Comparison of ENCODE assay signal across 10 cellular contexts in the genomic region with DNA sequence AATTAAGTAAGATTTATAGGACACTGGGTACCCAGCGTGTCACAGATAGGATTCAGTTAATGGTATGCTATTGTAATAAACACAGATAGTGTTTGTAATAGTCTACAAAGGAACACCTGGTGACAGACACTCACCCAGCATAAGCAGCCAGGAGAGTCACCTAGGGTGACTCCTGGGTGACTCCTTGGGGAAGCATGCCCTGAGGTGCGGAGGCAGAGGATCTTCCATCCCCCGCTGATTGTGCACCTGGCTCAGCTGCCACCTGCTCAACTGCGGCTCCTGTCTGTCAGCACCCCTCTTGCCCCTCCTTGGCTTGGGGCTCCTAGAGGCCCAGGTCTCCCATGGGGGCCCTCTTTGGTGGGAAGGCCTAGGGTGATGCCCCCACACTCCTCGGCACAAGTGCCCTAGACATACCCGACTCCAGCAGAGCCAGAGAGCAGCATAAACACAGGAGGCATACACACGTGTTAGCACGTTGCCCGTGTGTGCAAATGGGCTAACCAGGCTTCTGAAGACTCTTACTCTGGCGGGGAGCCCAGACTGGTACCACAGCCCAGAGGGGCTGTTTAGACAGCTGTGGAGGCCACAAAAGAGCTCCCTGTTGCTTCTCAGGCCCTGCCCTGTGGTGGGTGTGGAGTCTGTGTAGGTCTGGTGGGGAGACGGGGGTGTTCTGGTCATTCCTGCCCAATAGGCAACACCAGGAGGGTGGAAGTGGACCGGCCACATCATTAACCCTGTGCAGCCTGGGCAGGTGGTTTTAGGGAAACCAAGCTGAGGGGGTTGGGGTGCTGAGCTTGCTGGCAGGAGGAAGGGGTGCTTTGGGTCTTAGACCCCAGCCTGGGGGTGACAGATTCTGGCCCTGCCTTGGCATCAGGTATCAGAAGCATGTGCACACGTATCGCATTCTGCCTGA. TPM values are rescaled to one million over a fixed set of nuclear protein-coding genes. Genes with fewer than 3 reads are reported as not detected.
DNase-seq lines count a peak whose midpoint lies in the region; ATAC-seq, FAIRE-seq and TF ChIP-seq lines count a peak whose summit lies in the region.
"Had no signal": no experiment of that assay in that cellular context is flagged by ENCODE, and none has a peak within 500 bp of the region (broad histone marks: within the 10 kb centered on the region; RNA-seq: fewer than 3 reads in every experiment).

No MANE protein-coding gene starts in this region.

- H3K9ac ChIP-seq in K562 (ENCODE audit: insufficient read depth in 1 of 2, low read depth in 2 of 2, low read length in 2 of 2): peak overlapping the region in 1 of 2 experiments; percentile 59; a peak in 2 of 4 replicates

- TF ChIP-seq CTCF in K562 (IDR thresholded peaks at IDR 0.05 in 2 of 3, conservative IDR thresholded peaks at IDR 0.05 in 1 of 3; ENCODE audit: insufficient read depth in 2 of 3, low read depth in 1 of 3, low read length in 3 of 3): no peak
- no peak for TF ChIP-seq CTCF in osteoblast (IDR thresholded peaks at IDR 0.05; ENCODE audit: extremely low read depth, low read depth, low read length)

- POLR2A ChIA-PET in K562 (lab: Yijun Ruan, JAX): interaction anchor here (1.0 to 2.9 kb wide), 4 partner anchors 9 to 207 kb away, joined by 3 to 13 read pairs (median 4); partner anchors contain the start of gene CLPB

- peaks cover 11 to 50% of the 10 kb centered on the region in 2 experiments for H3K4me1 ChIP-seq in K562 (replicated peaks in 1 of 2; ENCODE audit: control insufficient read depth in 2 of 2, insufficient read depth in 2 of 2, low read length in 2 of 2)
- peaks cover 15% of the 10 kb centered on the region for H3K4me1 ChIP-seq in osteoblast (ENCODE audit: insufficient read depth, low read length)

- no peak overlapping the region for H3K4me3 ChIP-seq in K562
- H3K4me3 ChIP-seq in osteoblast (ENCODE audit: insufficient read depth, low read length): no peak overlapping the region

- H3K27me3 ChIP-seq in K562 (ENCODE audit: control insufficient read depth in 2 of 2, insufficient read depth in 2 of 2, low read length in 2 of 2): no peaks in the 10 kb centered on the region
- no peaks in the 10 kb centered on the region for H3K27me3 ChIP-seq in osteoblast (ENCODE audit: insufficient read depth, low read length)

- no peak for TF ChIP-seq POLR2A in K562 (conservative IDR thresholded peaks at IDR 0.05)

- peaks cover 65% of the 10 kb centered on the region; the same call in 2 of the 3 replicates for H3K36me3 ChIP-seq in K562 (ENCODE audit: control insufficient read depth, insufficient read depth, low read length)
- H3K36me3 ChIP-seq in osteoblast (ENCODE audit: insufficient read depth, low read length): peaks cover 55% of the 10 kb centered on the region

- TF ChIP-seq RAD21 in K562 (CRISPR knock-in tag; conservative IDR thresholded peaks at IDR 0.05 in 1 of 2, IDR thresholded peaks at IDR 0.05 in 1 of 2): no peak

- H2AFZ ChIP-seq in K562 (ENCODE audit: low read depth, low read length) (no peak overlapping the region), osteoblast (ENCODE audit: low read length) (no peak overlapping the region)

- H3K4me2 ChIP-seq in K562 (ENCODE audit: insufficient read depth, low read length) (no peak overlapping the region), osteoblast (ENCODE audit: insufficient read depth, low read length) (no peak overlapping the region)

- DNase-seq in DMS53 (lab: John Stamatoyannopoulos, UW) (peak; percentile 95), NCI-H1436 (lab: John Stamatoyannopoulos, UW) (peak; percentile 89), K562 (ENCODE audit: extremely low read depth in 1 of 4, low spot score in 3 of 4) (no peak), osteoblast (ENCODE audit: insufficient read length, low spot score, missing footprints) (peak; percentile 92), NCI-H1048 (lab: John Stamatoyannopoulos, UW) (no peak), DMS114 treated with DMSO at 0.1 percent for 48 hours (lab: John Stamatoyannopoulos, UW; ENCODE audit: unreplicated experiment) (no peak)
- no peak for DNase-seq in stimulated activated CD4-positive, alpha-beta T cell treated with anti-CD3 and anti-CD28 coated beads, Interleukin-4, amount 100 ng/mL, for 4 hours
- DNase-seq: T-helper 9 cell had no signal

- WGBS in K562 (ENCODE audit: insufficient coverage, low coverage, missing lambda C conversion rate): 90% methylated on average over 14 of the region's 14 CpGs

- CTCF ChIA-PET in K562 (lab: Yijun Ruan, JAX; ENCODE audit: low intra/inter-chr PET ratio): no interaction called here

- TF ChIP-seq EP300 in K562 (IDR thresholded peaks at IDR 0.05; ENCODE audit: low read length): no peak

- H4K20me1 ChIP-seq in K562 (replicated peaks; ENCODE audit: control insufficient read depth, insufficient read depth, low read length) (no peaks in the 10 kb centered on the region), osteoblast (ENCODE audit: insufficient read depth, low read length) (peaks cover 66% of the 10 kb centered on the region)

- H3K79me2 ChIP-seq in K562 (ENCODE audit: control insufficient read depth, insufficient read depth, low read length) (peaks cover 27% of the 10 kb centered on the region), osteoblast (ENCODE audit: insufficient read depth, low read length) (peaks cover 57% of the 10 kb centered on the region)

- BruUV-seq in K562 (replicated peaks; lab: Mats Ljungman, UMichigan): no TSS peak

- ATAC-seq in K562 (no peak), GM18511 (IDR thresholded peaks at IDR 0.05; ENCODE audit: unreplicated experiment) (no peak)

- H3K27ac ChIP-seq in K562 (ENCODE audit: extremely low read depth, low read depth, low read length): no peak overlapping the region
- peak overlapping the region; percentile 0 for H3K27ac ChIP-seq in osteoblast (ENCODE audit: low read depth, low read length)

- no peak for FAIRE-seq in K562 (lab: Jason Lieb, UNC)

- in situ Hi-C loops in K562 (cut with MboI): no loop called here

- H3K9me3 ChIP-seq in K562 (replicated peaks; ENCODE audit: control insufficient read depth, insufficient read depth, low read depth, low read length) (no peaks in the 10 kb centered on the region), osteoblast (ENCODE audit: low read depth, low read length) (no peaks in the 10 kb centered on the region)

- intact Hi-C loops in K562 (cut with micrococcal nuclease): no loop called here

- peaks cover 8% of the 10 kb centered on the region for H3K9me1 ChIP-seq in K562 (ENCODE audit: control insufficient read depth, insufficient read depth, low read length)

RNA-seq across cellular contexts. Expression of gene INPPL1, which starts 3.0 kb away (rescaled TPM):
- total RNA-seq in K562 (2011; cell fraction: chromatin; rRNA removed; ENCODE audit: low replicate concordance): 549 and 1,360 TPM in 2 replicates
- total RNA-seq in K562 (2011; cell fraction: nucleolus; rRNA removed): 683 and 737 TPM in 2 replicates
- 497 TPM in 2 replicates for total RNA-seq in K562 (2011; cell fraction: nucleoplasm; rRNA removed)
- total RNA-seq in K562 (2014; rRNA removed) (61.6 and 94.9 TPM in 2 replicates), K562 (2014; rRNA removed; fragmentation: Illumina TruSeq; extraction: Trizol) (36.2 and 37.8 TPM in 2 replicates), K562 (2015; rRNA removed; fragmentation: Illumina TruSeq; extraction: Trizol) (51.1 and 52.7 TPM in 2 replicates), K562 (2021) (135 and 137 TPM in 2 replicates), osteoblast (86.5 and 92.2 TPM in 2 replicates)
- polyA plus RNA-seq in K562 (2011; rRNA removed) (75.9 and 141 TPM in 2 replicates), K562 (2014; fragmentation: Illumina TruSeq; extraction: Trizol) (83.2 and 84.0 TPM in 2 replicates), K562 (2014; fragmentation: Nextera tagmentation; extraction: Ambion mirVana) (under 1 TPM; 0.55 to 0.81 TPM), K562 (2014; rRNA removed) (94.8 and 118 TPM in 2 replicates)
- polyA plus RNA-seq in K562 (2011; cell fraction: cytosol; rRNA removed): 53.0 and 79.7 TPM in 2 replicates
- 1,064 and 1,073 TPM in 2 replicates for polyA plus RNA-seq in K562 (2011; cell fraction: nucleus; rRNA removed)
- polyA plus RNA-seq in K562 (2012): 92.0 and 111 TPM in 2 replicates
- 61.2 and 72.8 TPM in 2 replicates for polyA minus RNA-seq in K562 (2011; rRNA and poly(A)+ RNA removed)
- 85.6 and 95.4 TPM in 2 replicates for polyA minus RNA-seq in K562 (2011; cell fraction: cytosol; rRNA and poly(A)+ RNA removed)
- polyA minus RNA-seq in K562 (2011; cell fraction: nucleus; rRNA and poly(A)+ RNA removed): 195 and 256 TPM in 2 replicates

RNA-seq across cellular contexts. Expression of gene FOLR2, which starts 11.0 kb away (rescaled TPM):
- not detected in 2 replicates for total RNA-seq in K562 (2011; cell fraction: chromatin; rRNA removed; ENCODE audit: low replicate concordance)
- not detected in 2 replicates for total RNA-seq in K562 (2011; cell fraction: nucleolus; rRNA removed)
- not detected in 2 replicates for total RNA-seq in K562 (2011; cell fraction: nucleoplasm; rRNA removed)
- not detected in 2 replicates for total RNA-seq in K562 (2014; rRNA removed)
- not detected in 2 replicates for total RNA-seq in K562 (2014; rRNA removed; fragmentation: Illumina TruSeq; extraction: Trizol)
- not detected in 2 replicates for total RNA-seq in K562 (2015; rRNA removed; fragmentation: Illumina TruSeq; extraction: Trizol)
- 0.20 TPM in 1 of 2 replicates, not detected in the other for total RNA-seq in K562 (2021)
- polyA plus RNA-seq in K562 (2011; rRNA removed): not detected in 2 replicates
- 0.57 TPM in 1 of 2 replicates, not detected in the other for polyA plus RNA-seq in K562 (2011; cell fraction: cytosol; rRNA removed)
- not detected in 2 replicates for polyA plus RNA-seq in K562 (2011; cell fraction: nucleus; rRNA removed)
- 0.14 TPM in 1 of 2 replicates, not detected in the other for polyA plus RNA-seq in K562 (2012)
- polyA plus RNA-seq in K562 (2014; fragmentation: Illumina TruSeq; extraction: Trizol): 0.28 TPM in 1 of 2 replicates, not detected in the other
- under 1 TPM in 1 of 2 experiments, not detected in 1; 0.27 TPM for polyA plus RNA-seq in K562 (2014; fragmentation: Nextera tagmentation; extraction: Ambion mirVana)
- polyA plus RNA-seq in K562 (2014; rRNA removed): not detected in 2 replicates
- not detected in 2 replicates for polyA minus RNA-seq in K562 (2011; rRNA and poly(A)+ RNA removed)
- polyA minus RNA-seq in K562 (2011; cell fraction: cytosol; rRNA and poly(A)+ RNA removed): not detected in 2 replicates
- polyA minus RNA-seq in K562 (2011; cell fraction: nucleus; rRNA and poly(A)+ RNA removed): not detected in 2 replicates
- total RNA-seq in osteoblast: not detected in 2 replicates
- total RNA-seq: M059J had no signal

RNA-seq across cellular contexts. Expression of gene PHOX2A, which starts 16.4 kb away (rescaled TPM):
- not detected in 2 replicates for total RNA-seq in K562 (2011; cell fraction: chromatin; rRNA removed; ENCODE audit: low replicate concordance)
- total RNA-seq in K562 (2011; cell fraction: nucleolus; rRNA removed): not detected in 2 replicates
- total RNA-seq in K562 (2011; cell fraction: nucleoplasm; rRNA removed): not detected in 2 replicates
- total RNA-seq in K562 (2014; rRNA removed) (not detected in 2 replicates), K562 (2014; rRNA removed; fragmentation: Illumina TruSeq; extraction: Trizol) (not detected in 2 replicates), K562 (2015; rRNA removed; fragmentation: Illumina TruSeq; extraction: Trizol) (not detected in 2 replicates), K562 (2021) (not detected in 2 replicates), osteoblast (not detected in 2 replicates)
- polyA plus RNA-seq in K562 (2011; rRNA removed) (not detected in 2 replicates), K562 (2014; fragmentation: Illumina TruSeq; extraction: Trizol) (not detected in 2 replicates), K562 (2014; fragmentation: Nextera tagmentation; extraction: Ambion mirVana) (not detected), K562 (2014; rRNA removed) (not detected in 2 replicates)
- polyA plus RNA-seq in K562 (2011; cell fraction: cytosol; rRNA removed): not detected in 2 replicates
- polyA plus RNA-seq in K562 (2011; cell fraction: nucleus; rRNA removed): not detected in 2 replicates
- not detected in 2 replicates for polyA plus RNA-seq in K562 (2012)
- not detected in 2 replicates for polyA minus RNA-seq in K562 (2011; rRNA and poly(A)+ RNA removed)
- polyA minus RNA-seq in K562 (2011; cell fraction: cytosol; rRNA and poly(A)+ RNA removed): not detected in 2 replicates
- polyA minus RNA-seq in K562 (2011; cell fraction: nucleus; rRNA and poly(A)+ RNA removed): not detected in 2 replicates
- total RNA-seq: M059J had no signal

RNA-seq across cellular contexts. Expression of gene FOLR1, which starts 35.6 kb away (rescaled TPM):
- 0.46 and 2.7 TPM in 2 replicates for total RNA-seq in K562 (2011; cell fraction: chromatin; rRNA removed; ENCODE audit: low replicate concordance)
- 2.5 and 3.3 TPM in 2 replicates for total RNA-seq in K562 (2011; cell fraction: nucleolus; rRNA removed)
- 1.8 and 2.9 TPM in 2 replicates for total RNA-seq in K562 (2011; cell fraction: nucleoplasm; rRNA removed)
- total RNA-seq in K562 (2014; rRNA removed) (0.68 and 0.90 TPM in 2 replicates), K562 (2014; rRNA removed; fragmentation: Illumina TruSeq; extraction: Trizol) (0.19 and 0.22 TPM in 2 replicates), K562 (2015; rRNA removed; fragmentation: Illumina TruSeq; extraction: Trizol) (0.58 and 0.75 TPM in 2 replicates), K562 (2021) (0.49 and 0.92 TPM in 2 replicates), osteoblast (under 0.01 and 0.36 TPM in 2 replicates)
- polyA plus RNA-seq in K562 (2011; rRNA removed) (1.2 and 2.3 TPM in 2 replicates), K562 (2014; fragmentation: Illumina TruSeq; extraction: Trizol) (0.96 and 1.7 TPM in 2 replicates), K562 (2014; fragmentation: Nextera tagmentation; extraction: Ambion mirVana) (1 to 10 TPM; 1.0 to 1.7 TPM), K562 (2014; rRNA removed) (1.8 TPM in 2 replicates)
- 2.0 and 3.9 TPM in 2 replicates for polyA plus RNA-seq in K562 (2011; cell fraction: cytosol; rRNA removed)
- 0.77 and 1.7 TPM in 2 replicates for polyA plus RNA-seq in K562 (2011; cell fraction: nucleus; rRNA removed)
- polyA plus RNA-seq in K562 (2012): 1.8 and 7.5 TPM in 2 replicates
- polyA minus RNA-seq in K562 (2011; rRNA and poly(A)+ RNA removed): 1.5 TPM in 1 of 2 replicates, not detected in the other
- polyA minus RNA-seq in K562 (2011; cell fraction: cytosol; rRNA and poly(A)+ RNA removed): 2.3 and 4.2 TPM in 2 replicates
- 1.2 and 1.4 TPM in 2 replicates for polyA minus RNA-seq in K562 (2011; cell fraction: nucleus; rRNA and poly(A)+ RNA removed)

Comparison
In these comparisons a context has a peak if more than half of its experiments do, and no peak if none do; other contexts are left out.
1. DNase-seq: peak in DMS53 (single experiment), NCI-H1436 (single experiment) and osteoblast (single experiment); none in K562 (0 of 4), NCI-H1048 (single experiment), stimulated activated CD4-positive, alpha-beta T cell treated with anti-CD3 and anti-CD28 coated beads, Interleukin-4, amount 100 ng/mL, for 4 hours (0 of 2) and DMS114 treated with DMSO at 0.1 percent for 48 hours (single experiment).